In the genomic region with DNA sequence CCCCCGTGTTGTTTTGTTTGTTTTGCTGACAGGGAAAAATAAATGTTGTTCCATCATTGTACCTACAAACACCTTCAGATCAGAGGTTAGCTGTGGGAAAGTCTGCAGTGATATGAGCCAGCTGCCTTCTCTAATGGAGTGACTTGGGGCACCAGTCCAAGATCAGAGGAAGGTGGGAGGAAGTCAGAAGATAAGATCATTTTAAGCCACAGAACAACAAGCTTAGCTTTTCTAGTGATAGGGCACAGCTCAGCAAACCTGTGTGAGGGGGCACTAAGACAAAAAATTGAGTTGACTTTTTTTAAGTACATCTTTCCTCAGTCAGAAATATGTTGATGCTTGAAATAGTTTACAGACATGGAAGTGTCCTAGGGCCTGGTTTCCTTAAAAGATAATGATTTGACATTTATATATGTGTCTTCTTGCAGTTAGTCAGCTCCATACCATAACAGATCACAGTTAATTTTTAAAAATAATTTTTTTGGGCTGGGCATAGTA, we compare ENCODE assay signal across 8 cellular contexts.
DNase-seq lines count a peak whose midpoint lies in the region; ATAC-seq and TF ChIP-seq lines count a peak whose summit lies in the region.

No MANE protein-coding gene starts in this region.

- no peak overlapping the region for H2AFZ ChIP-seq in mesenchymal stem cell (ENCODE audit: low read depth, low read length)

- no peak overlapping the region for H3K18ac ChIP-seq in mesenchymal stem cell (ENCODE audit: low read depth in 1 of 2, low read length in 2 of 2)

- no peak overlapping the region for H4K91ac ChIP-seq in mesenchymal stem cell (ENCODE audit: low read length)

- H3K4me1 ChIP-seq in heart right ventricle, result peaks cover 9 to 64% (median 55%) of the 10 kb centered on the region in 9 donors
- peaks cover 2% of the 10 kb centered on the region for H3K4me1 ChIP-seq in mesenchymal stem cell (ENCODE audit: control insufficient read depth, insufficient read depth, low read depth, low read length)
- peaks cover 56% of the 10 kb centered on the region in 2 donors for H3K4me1 ChIP-seq in thyroid gland

- peaks cover 55% of the 10 kb centered on the region for H3K4me1 Mint-ChIP-seq in activated naive CD8-positive, alpha-beta T cell treated with anti-CD3 and anti-CD28 coated beads, Interleukin-2, amount 10 ng/mL, durations not matched to agents 7 days and 5 days

- no peak overlapping the region for H3K4me2 ChIP-seq in mesenchymal stem cell (ENCODE audit: low read length, poor library complexity, severe bottlenecking)

- no peak overlapping the region for H2BK120ac ChIP-seq in mesenchymal stem cell (ENCODE audit: low read depth, low read length)

- intact Hi-C loops in heart right ventricle (cut with DNase I) (loop anchor here in 5 of 10 donors (5.0 to 10.0 kb wide), 4 partner anchors 236 to 519 kb away; a partner anchor contains a TSS), Right ventricle myocardium inferior (cut with DNase I) (loop anchor here (5.0 to 10.0 kb wide), 2 partner anchors 336 to 429 kb away; no protein-coding TSS in a partner anchor), thyroid gland (cut with DNase I) (no loop called here)

- 2 to 5% methylated on average over 1 of the region's 1 CpG for WGBS in heart right ventricle, 2 donors
- WGBS in mesenchymal stem cell, result no CpG with 5 or more reads among the region's 1 CpG
- 0 to 6% methylated on average over 1 of the region's 1 CpG for WGBS in thyroid gland, 2 donors

- peak overlapping the region; percentile 75 for H3K4me3 Mint-ChIP-seq in activated naive CD8-positive, alpha-beta T cell treated with anti-CD3 and anti-CD28 coated beads, Interleukin-2, amount 10 ng/mL, durations not matched to agents 7 days and 5 days

- H3K14ac ChIP-seq in mesenchymal stem cell (ENCODE audit: low read length in 2 of 2), result no peak overlapping the region

- no peaks in the 10 kb centered on the region for H3K36me3 ChIP-seq in heart right ventricle
- H3K36me3 ChIP-seq in mesenchymal stem cell (ENCODE audit: control insufficient read depth in 1 of 2, insufficient read depth in 2 of 2, low read depth in 1 of 2, low read length in 2 of 2), result peaks cover 0 to 2% of the 10 kb centered on the region in 2 experiments
- H3K36me3 ChIP-seq in thyroid gland, result no peaks in the 10 kb centered on the region

- ATAC-seq in heart right ventricle (no peak), Right ventricle myocardium inferior (no peak)
- peak; percentile 63 for ATAC-seq in activated naive CD8-positive, alpha-beta T cell treated with anti-CD3 and anti-CD28 coated beads, Interleukin-2, amount 10 ng/mL, durations not matched to agents 7 days and 5 days (ENCODE audit: low read depth)

- H4K8ac ChIP-seq in mesenchymal stem cell (ENCODE audit: low read length), result no peak overlapping the region

- POLR2A ChIA-PET in activated naive CD8-positive, alpha-beta T cell treated with anti-CD3 and anti-CD28 coated beads, Interleukin-2, amount 10 ng/mL, durations not matched to agents 7 days and 5 days (lab: Charles Lee), result interaction anchor here (0.6 to 1.7 kb wide), 5 partner anchors 9 to 240 kb away, joined by 3 to 8 read pairs (median 3); no protein-coding TSS in a partner anchor

- no peak overlapping the region for H2BK15ac ChIP-seq in mesenchymal stem cell (ENCODE audit: low read depth, poor library complexity, severe bottlenecking)

- no peak overlapping the region for H2BK5ac ChIP-seq in mesenchymal stem cell (ENCODE audit: low read depth, low read length, poor library complexity, severe bottlenecking)

- H3K9me3 Mint-ChIP-seq in activated naive CD8-positive, alpha-beta T cell treated with anti-CD3 and anti-CD28 coated beads, Interleukin-2, amount 10 ng/mL, durations not matched to agents 7 days and 5 days, result peaks cover 5% of the 10 kb centered on the region

- H2BK12ac ChIP-seq in mesenchymal stem cell (ENCODE audit: low read length in 2 of 2), result no peak overlapping the region

- H3K4me3 ChIP-seq in heart right ventricle (peak overlapping the region in 2 of 10 donors; percentile 19 to 20), mesenchymal stem cell (ENCODE audit: insufficient read depth in 1 of 2, low read depth in 1 of 2, low read length in 2 of 2) (no peak overlapping the region), thyroid gland (replicated peaks in 1 of 3) (no peak overlapping the region)

- H3K9me3 ChIP-seq in heart right ventricle (peaks cover 0 to 3% (median 0%) of the 10 kb centered on the region in 11 donors), mesenchymal stem cell (ENCODE audit: control insufficient read depth, low read length) (no peaks in the 10 kb centered on the region), thyroid gland (no peaks in the 10 kb centered on the region)

- no peak overlapping the region for H2AK5ac ChIP-seq in mesenchymal stem cell (ENCODE audit: low read length, severe bottlenecking)

- H3K36me3 Mint-ChIP-seq in activated naive CD8-positive, alpha-beta T cell treated with anti-CD3 and anti-CD28 coated beads, Interleukin-2, amount 10 ng/mL, durations not matched to agents 7 days and 5 days, result peaks cover 17% of the 10 kb centered on the region

- peak overlapping the region; percentile 92 for H3K27ac Mint-ChIP-seq in activated naive CD8-positive, alpha-beta T cell treated with anti-CD3 and anti-CD28 coated beads, Interleukin-2, amount 10 ng/mL, durations not matched to agents 7 days and 5 days

- H3K79me1 ChIP-seq in mesenchymal stem cell (replicated peaks; ENCODE audit: low read length, poor library complexity, severe bottlenecking), result no peaks in the 10 kb centered on the region

- no peak for TF ChIP-seq CTCF in heart right ventricle (IDR thresholded peaks at IDR 0.05)
- TF ChIP-seq CTCF in thyroid gland (IDR thresholded peaks at IDR 0.05), result no peak

- DNase-seq in heart right ventricle, result peak in 1 of 2 donors; percentile 11
- no peak for DNase-seq in Right ventricle myocardium inferior (ENCODE audit: missing footprints)
- peak; percentile 34 for DNase-seq in NCI-H82 treated with DMSO at 0.1 percent for 48 hours (lab: John Stamatoyannopoulos, UW; ENCODE audit: unreplicated experiment)
- DNase-seq in activated naive CD8-positive, alpha-beta T cell treated with anti-CD3 and anti-CD28 coated beads, Interleukin-2, amount 10 ng/mL, durations not matched to agents 7 days and 5 days, result no peak
- peak; percentile 21 for DNase-seq in mesenchymal stem cell
- DNase-seq in thyroid gland, result peak; percentile 55 to 58
- DNase-seq in NCI-H1930 (lab: John Stamatoyannopoulos, UW), result no peak
- DNase-seq in EL, result no peak

- H3K9ac ChIP-seq in mesenchymal stem cell (ENCODE audit: low read length), result peak overlapping the region; percentile 59

- H3K27me3 Mint-ChIP-seq in activated naive CD8-positive, alpha-beta T cell treated with anti-CD3 and anti-CD28 coated beads, Interleukin-2, amount 10 ng/mL, durations not matched to agents 7 days and 5 days, result no peaks in the 10 kb centered on the region

- H3K27ac ChIP-seq in heart right ventricle, result peak overlapping the region in 9 of 10 donors; percentile 48 to 78 (median 64)
- no peak overlapping the region for H3K27ac ChIP-seq in mesenchymal stem cell (ENCODE audit: low read length, poor library complexity, severe bottlenecking)
- H3K27ac ChIP-seq in thyroid gland, result peak overlapping the region; percentile 84 to 95 (median 89)

- TF ChIP-seq POLR2A in thyroid gland (IDR thresholded peaks at IDR 0.05), result no peak

- H3K23ac ChIP-seq in mesenchymal stem cell (ENCODE audit: low read length in 2 of 2), result no peak overlapping the region

- no peak overlapping the region for H3K4ac ChIP-seq in mesenchymal stem cell (ENCODE audit: low read depth in 1 of 2, low read length in 2 of 2)

- H3K27me3 ChIP-seq in heart right ventricle, result no peaks in the 10 kb centered on the region
- no peaks in the 10 kb centered on the region for H3K27me3 ChIP-seq in mesenchymal stem cell (ENCODE audit: control insufficient read depth in 1 of 2, insufficient read depth in 1 of 2, low read length in 2 of 2)
- no peaks in the 10 kb centered on the region for H3K27me3 ChIP-seq in thyroid gland

Comparison
In these comparisons a context has a peak if more than half of its experiments do, and no peak if none do; other contexts are left out.
1. DNase-seq: peak in NCI-H82 treated with DMSO at 0.1 percent for 48 hours (single experiment), mesenchymal stem cell (single experiment) and thyroid gland (2 of 2); none in Right ventricle myocardium inferior (single experiment), activated naive CD8-positive, alpha-beta T cell treated with anti-CD3 and anti-CD28 coated beads, Interleukin-2, amount 10 ng/mL, durations not matched to agents 7 days and 5 days (single experiment), NCI-H1930 (0 of 2) and EL (single experiment).